Comparison of ENCODE assay signal across 1 cellular context in the genomic region with DNA sequence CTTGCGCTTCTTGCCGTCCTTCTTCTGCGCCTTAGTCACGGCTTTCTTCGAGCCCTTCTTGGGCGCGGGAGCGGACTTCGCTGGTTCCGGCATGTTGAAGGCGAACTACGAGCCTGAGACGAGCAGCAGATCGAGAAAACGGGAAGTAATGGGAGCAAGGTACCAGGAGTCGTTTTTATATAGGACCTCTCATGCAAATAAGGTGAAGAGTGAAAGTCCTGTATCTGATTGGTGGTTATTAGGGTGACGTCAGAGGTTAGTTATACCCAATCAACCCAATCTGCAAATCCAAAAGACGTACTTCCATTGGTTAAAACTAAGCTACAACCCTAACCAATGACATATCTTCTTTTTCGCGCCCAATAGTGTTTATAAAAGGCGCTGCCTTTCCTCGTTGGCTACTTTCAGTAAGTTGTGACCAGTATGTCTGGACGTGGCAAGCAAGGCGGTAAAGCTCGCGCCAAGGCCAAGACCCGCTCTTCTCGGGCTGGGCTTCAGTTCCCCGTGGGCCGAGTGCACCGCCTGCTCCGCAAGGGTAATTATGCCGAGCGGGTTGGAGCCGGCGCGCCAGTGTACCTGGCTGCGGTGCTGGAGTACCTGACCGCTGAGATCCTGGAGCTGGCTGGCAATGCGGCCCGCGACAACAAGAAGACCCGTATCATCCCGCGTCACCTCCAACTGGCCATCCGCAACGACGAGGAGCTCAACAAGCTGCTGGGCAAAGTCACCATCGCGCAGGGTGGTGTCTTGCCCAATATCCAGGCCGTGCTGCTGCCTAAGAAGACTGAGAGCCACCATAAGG.
TF ChIP-seq lines count a peak whose summit lies in the region.

No MANE protein-coding gene starts in this region.

TF ChIP-seq in HepG2, 621 proteins besides CTCF, POLR2A, EP300 and RAD21 (continued from another document and continues in another):
- TF ChIP-seq ZNF574 (CRISPR knock-in tag; IDR thresholded peaks at IDR 0.05) (peak; percentile 34; the same call in 1 of the 2 replicates), ZNF83 (CRISPR knock-in tag; IDR thresholded peaks at IDR 0.05; ENCODE audit: borderline replicate concordance) (no peak), NCOA1 (CRISPR knock-in tag; IDR thresholded peaks at IDR 0.05) (no peak), ZNF280B (CRISPR knock-in tag; IDR thresholded peaks at IDR 0.05; ENCODE audit: borderline replicate concordance) (no peak), SMYD3 (CRISPR knock-in tag; IDR thresholded peaks at IDR 0.05) (0 out of 2 replicates have a peak, but pooled peaks have one; percentile 31), ZNF33B (CRISPR knock-in tag; IDR thresholded peaks at IDR 0.05) (0 out of 2 replicates have a peak, but pooled peaks have one; percentile 24), ASH2L (IDR thresholded peaks at IDR 0.05; ENCODE audit: insufficient read length, low read depth, low read length) (no peak), NFKB2 (CRISPR knock-in tag; IDR thresholded peaks at IDR 0.05; ENCODE audit: borderline replicate concordance) (no peak), RBFOX2 (IDR thresholded peaks at IDR 0.05; ENCODE audit: low read depth, low read length) (peak; percentile 96), ZNF747 (CRISPR knock-in tag; IDR thresholded peaks at IDR 0.05; ENCODE audit: borderline replicate concordance) (no peak), ZNF800 (CRISPR knock-in tag; IDR thresholded peaks at IDR 0.05) (peak; percentile 61; the same call in 1 of the 2 replicates), NPAS2 (CRISPR knock-in tag; IDR thresholded peaks at IDR 0.05; ENCODE audit: borderline replicate concordance) (no peak), GRHL1 (CRISPR knock-in tag; conservative IDR thresholded peaks at IDR 0.05) (no peak), BRCA1 (CRISPR knock-in tag; IDR thresholded peaks at IDR 0.05) (no peak), ZNF816 (CRISPR knock-in tag; IDR thresholded peaks at IDR 0.05; ENCODE audit: borderline replicate concordance) (no peak), ZFP82 (CRISPR knock-in tag; IDR thresholded peaks at IDR 0.05; ENCODE audit: borderline replicate concordance) (no peak), SIX1 (CRISPR knock-in tag; IDR thresholded peaks at IDR 0.05; ENCODE audit: borderline replicate concordance) (no peak), ZC3H4 (CRISPR knock-in tag; IDR thresholded peaks at IDR 0.05; ENCODE audit: borderline replicate concordance) (no peak), SPEN (CRISPR knock-in tag; IDR thresholded peaks at IDR 0.05; ENCODE audit: low read depth) (peak; percentile 27; the same call in 1 of the 2 replicates), SOX6 (IDR thresholded peaks at IDR 0.05) (no peak), SOX6 (CRISPR knock-in tag; IDR thresholded peaks at IDR 0.05) (peak; percentile 64; the same call in 1 of the 2 replicates), RERE (CRISPR knock-in tag; IDR thresholded peaks at IDR 0.05; ENCODE audit: low read depth) (no peak), SMAD9 (CRISPR knock-in tag; IDR thresholded peaks at IDR 0.05) (no peak), ISX (CRISPR knock-in tag; conservative IDR thresholded peaks at IDR 0.05) (no peak), ZFP62 (CRISPR knock-in tag; IDR thresholded peaks at IDR 0.05) (no peak), RFX3 (CRISPR knock-in tag; IDR thresholded peaks at IDR 0.05) (no peak), ZBTB4 (CRISPR knock-in tag; IDR thresholded peaks at IDR 0.05; ENCODE audit: borderline replicate concordance) (peak; percentile 54; the same call in 1 of the 2 replicates), ZMYM3 (CRISPR knock-in tag; IDR thresholded peaks at IDR 0.05) (no peak)
- TF ChIP-seq, protein P1, sequence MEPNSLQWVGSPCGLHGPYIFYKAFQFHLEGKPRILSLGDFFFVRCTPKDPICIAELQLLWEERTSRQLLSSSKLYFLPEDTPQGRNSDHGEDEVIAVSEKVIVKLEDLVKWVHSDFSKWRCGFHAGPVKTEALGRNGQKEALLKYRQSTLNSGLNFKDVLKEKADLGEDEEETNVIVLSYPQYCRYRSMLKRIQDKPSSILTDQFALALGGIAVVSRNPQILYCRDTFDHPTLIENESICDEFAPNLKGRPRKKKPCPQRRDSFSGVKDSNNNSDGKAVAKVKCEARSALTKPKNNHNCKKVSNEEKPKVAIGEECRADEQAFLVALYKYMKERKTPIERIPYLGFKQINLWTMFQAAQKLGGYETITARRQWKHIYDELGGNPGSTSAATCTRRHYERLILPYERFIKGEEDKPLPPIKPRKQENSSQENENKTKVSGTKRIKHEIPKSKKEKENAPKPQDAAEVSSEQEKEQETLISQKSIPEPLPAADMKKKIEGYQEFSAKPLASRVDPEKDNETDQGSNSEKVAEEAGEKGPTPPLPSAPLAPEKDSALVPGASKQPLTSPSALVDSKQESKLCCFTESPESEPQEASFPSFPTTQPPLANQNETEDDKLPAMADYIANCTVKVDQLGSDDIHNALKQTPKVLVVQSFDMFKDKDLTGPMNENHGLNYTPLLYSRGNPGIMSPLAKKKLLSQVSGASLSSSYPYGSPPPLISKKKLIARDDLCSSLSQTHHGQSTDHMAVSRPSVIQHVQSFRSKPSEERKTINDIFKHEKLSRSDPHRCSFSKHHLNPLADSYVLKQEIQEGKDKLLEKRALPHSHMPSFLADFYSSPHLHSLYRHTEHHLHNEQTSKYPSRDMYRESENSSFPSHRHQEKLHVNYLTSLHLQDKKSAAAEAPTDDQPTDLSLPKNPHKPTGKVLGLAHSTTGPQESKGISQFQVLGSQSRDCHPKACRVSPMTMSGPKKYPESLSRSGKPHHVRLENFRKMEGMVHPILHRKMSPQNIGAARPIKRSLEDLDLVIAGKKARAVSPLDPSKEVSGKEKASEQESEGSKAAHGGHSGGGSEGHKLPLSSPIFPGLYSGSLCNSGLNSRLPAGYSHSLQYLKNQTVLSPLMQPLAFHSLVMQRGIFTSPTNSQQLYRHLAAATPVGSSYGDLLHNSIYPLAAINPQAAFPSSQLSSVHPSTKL (CRISPR knock-in tag; IDR thresholded peaks at IDR 0.05): no peak; the same call in 1 of the 2 replicates
